In genomic region chr17:28618464-28618863, GRCh38 we compare ENCODE assay signal across 1 cellular context.
A peak's percentile ranks its signal among the peaks of the same experiment; 100 is the strongest.
TF ChIP-seq lines count a peak whose summit lies in the region.

No MANE protein-coding gene starts in this region.

TF ChIP-seq in K562, 482 proteins besides CTCF, POLR2A, EP300 and RAD21:
- TF ChIP-seq ZNF140 (CRISPR knock-in tag; IDR thresholded peaks at IDR 0.05) (no peak), DACH1 (IDR thresholded peaks at IDR 0.05; ENCODE audit: partially characterized antibody) (peak; percentile 92), ATF6 (CRISPR knock-in tag; IDR thresholded peaks at IDR 0.05) (no peak), HMGXB4 (CRISPR knock-in tag; IDR thresholded peaks at IDR 0.05) (no peak)
TF ChIP-seq in K562: peak in this region for 1.
